In genomic region chr6:291697-292505, GRCh38 we compare ENCODE assay signal across 1 cellular context.
TF ChIP-seq lines count a peak whose summit lies in the region.

A gene with protein sequence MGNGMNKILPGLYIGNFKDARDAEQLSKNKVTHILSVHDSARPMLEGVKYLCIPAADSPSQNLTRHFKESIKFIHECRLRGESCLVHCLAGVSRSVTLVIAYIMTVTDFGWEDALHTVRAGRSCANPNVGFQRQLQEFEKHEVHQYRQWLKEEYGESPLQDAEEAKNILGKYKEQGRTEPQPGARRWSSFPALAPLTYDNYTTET (plus strand): TSS chr6:292487. CDS start chr6:292540, 53 bp downstream.

TF ChIP-seq in HEK293, 187 proteins besides CTCF, POLR2A, EP300 and RAD21 (continued from another document):
- TF ChIP-seq ZBTB49 (tag by site-specific recombination; IDR thresholded peaks at IDR 0.05; ENCODE audit: low read depth): no peak
- TF ChIP-seq ZSCAN4 (tag by site-specific recombination; IDR thresholded peaks at IDR 0.05): no peak
- TF ChIP-seq ZXDB (tag by site-specific recombination; IDR thresholded peaks at IDR 0.05): peak; percentile 70; the same call in 1 of the 2 replicates
- TF ChIP-seq ZNF830 (tag by site-specific recombination; IDR thresholded peaks at IDR 0.05; ENCODE audit: low read depth): no peak
- TF ChIP-seq ZBTB48 (tag by site-specific recombination; IDR thresholded peaks at IDR 0.05): peak; percentile 57
- TF ChIP-seq, protein P1, sequence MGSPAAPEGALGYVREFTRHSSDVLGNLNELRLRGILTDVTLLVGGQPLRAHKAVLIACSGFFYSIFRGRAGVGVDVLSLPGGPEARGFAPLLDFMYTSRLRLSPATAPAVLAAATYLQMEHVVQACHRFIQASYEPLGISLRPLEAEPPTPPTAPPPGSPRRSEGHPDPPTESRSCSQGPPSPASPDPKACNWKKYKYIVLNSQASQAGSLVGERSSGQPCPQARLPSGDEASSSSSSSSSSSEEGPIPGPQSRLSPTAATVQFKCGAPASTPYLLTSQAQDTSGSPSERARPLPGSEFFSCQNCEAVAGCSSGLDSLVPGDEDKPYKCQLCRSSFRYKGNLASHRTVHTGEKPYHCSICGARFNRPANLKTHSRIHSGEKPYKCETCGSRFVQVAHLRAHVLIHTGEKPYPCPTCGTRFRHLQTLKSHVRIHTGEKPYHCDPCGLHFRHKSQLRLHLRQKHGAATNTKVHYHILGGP (tag by site-specific recombination; IDR thresholded peaks at IDR 0.05): no peak
- no peak for TF ChIP-seq ZNF701 (tag by site-specific recombination; IDR thresholded peaks at IDR 0.05)
- no peak for TF ChIP-seq TCF7L2 (IDR thresholded peaks at IDR 0.05; ENCODE audit: borderline replicate concordance, low read depth, low read length)
- TF ChIP-seq ZSCAN23 (tag by site-specific recombination; IDR thresholded peaks at IDR 0.05): no peak
- peak; percentile 79 for TF ChIP-seq SP2 (tag by site-specific recombination; IDR thresholded peaks at IDR 0.05)
- TF ChIP-seq, protein P2, sequence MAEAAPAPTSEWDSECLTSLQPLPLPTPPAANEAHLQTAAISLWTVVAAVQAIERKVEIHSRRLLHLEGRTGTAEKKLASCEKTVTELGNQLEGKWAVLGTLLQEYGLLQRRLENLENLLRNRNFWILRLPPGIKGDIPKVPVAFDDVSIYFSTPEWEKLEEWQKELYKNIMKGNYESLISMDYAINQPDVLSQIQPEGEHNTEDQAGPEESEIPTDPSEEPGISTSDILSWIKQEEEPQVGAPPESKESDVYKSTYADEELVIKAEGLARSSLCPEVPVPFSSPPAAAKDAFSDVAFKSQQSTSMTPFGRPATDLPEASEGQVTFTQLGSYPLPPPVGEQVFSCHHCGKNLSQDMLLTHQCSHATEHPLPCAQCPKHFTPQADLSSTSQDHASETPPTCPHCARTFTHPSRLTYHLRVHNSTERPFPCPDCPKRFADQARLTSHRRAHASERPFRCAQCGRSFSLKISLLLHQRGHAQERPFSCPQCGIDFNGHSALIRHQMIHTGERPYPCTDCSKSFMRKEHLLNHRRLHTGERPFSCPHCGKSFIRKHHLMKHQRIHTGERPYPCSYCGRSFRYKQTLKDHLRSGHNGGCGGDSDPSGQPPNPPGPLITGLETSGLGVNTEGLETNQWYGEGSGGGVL (tag by site-specific recombination; IDR thresholded peaks at IDR 0.05): peak; percentile 84
- TF ChIP-seq EGR2 (tag by site-specific recombination; IDR thresholded peaks at IDR 0.05; ENCODE audit: low read depth): peak; percentile 62
- TF ChIP-seq ZBTB10 (tag by site-specific recombination; IDR thresholded peaks at IDR 0.05): 0 out of 2 replicates have a peak, but pooled peaks have one; percentile 30
- TF ChIP-seq, protein P3, sequence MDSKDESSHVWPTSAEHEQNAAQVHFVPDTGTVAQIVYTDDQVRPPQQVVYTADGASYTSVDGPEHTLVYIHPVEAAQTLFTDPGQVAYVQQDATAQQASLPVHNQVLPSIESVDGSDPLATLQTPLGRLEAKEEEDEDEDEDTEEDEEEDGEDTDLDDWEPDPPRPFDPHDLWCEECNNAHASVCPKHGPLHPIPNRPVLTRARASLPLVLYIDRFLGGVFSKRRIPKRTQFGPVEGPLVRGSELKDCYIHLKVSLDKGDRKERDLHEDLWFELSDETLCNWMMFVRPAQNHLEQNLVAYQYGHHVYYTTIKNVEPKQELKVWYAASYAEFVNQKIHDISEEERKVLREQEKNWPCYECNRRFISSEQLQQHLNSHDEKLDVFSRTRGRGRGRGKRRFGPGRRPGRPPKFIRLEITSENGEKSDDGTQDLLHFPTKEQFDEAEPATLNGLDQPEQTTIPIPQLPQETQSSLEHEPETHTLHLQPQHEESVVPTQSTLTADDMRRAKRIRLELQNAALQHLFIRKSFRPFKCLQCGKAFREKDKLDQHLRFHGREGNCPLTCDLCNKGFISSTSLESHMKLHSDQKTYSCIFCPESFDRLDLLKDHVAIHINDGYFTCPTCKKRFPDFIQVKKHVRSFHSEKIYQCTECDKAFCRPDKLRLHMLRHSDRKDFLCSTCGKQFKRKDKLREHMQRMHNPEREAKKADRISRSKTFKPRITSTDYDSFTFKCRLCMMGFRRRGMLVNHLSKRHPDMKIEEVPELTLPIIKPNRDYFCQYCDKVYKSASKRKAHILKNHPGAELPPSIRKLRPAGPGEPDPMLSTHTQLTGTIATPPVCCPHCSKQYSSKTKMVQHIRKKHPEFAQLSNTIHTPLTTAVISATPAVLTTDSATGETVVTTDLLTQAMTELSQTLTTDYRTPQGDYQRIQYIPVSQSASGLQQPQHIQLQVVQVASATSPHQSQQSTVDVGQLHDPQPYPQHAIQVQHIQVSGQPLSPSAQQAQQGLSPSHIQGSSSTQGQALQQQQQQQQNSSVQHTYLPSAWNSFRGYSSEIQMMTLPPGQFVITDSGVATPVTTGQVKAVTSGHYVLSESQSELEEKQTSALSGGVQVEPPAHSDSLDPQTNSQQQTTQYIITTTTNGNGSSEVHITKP (tag by site-specific recombination; IDR thresholded peaks at IDR 0.05): peak; percentile 68
- TF ChIP-seq ZNF354C (tag by site-specific recombination; IDR thresholded peaks at IDR 0.05; ENCODE audit: borderline replicate concordance, low read depth): no peak
- no peak for TF ChIP-seq ZNF645 (tag by site-specific recombination; IDR thresholded peaks at IDR 0.05)
- TF ChIP-seq, protein P4, sequence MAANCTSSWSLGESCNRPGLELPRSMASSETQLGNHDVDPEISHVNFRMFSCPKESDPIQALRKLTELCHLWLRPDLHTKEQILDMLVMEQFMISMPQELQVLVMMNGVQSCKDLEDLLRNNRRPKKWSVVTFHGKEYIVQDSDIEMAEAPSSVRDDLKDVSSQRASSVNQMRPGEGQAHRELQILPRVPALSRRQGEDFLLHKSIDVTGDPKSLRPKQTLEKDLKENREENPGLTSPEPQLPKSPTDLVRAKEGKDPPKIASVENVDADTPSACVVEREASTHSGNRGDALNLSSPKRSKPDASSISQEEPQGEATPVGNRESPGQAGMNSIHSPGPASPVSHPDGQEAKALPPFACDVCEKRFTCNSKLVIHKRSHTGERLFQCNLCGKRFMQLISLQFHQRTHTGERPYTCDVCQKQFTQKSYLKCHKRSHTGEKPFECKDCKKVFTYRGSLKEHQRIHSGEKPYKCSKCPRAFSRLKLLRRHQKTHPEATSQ (tag by site-specific recombination; IDR thresholded peaks at IDR 0.05): no peak
- TF ChIP-seq ZNF394 (tag by site-specific recombination; IDR thresholded peaks at IDR 0.05; ENCODE audit: borderline replicate concordance): no peak
- peak; percentile 70; the same call in 1 of the 2 replicates for TF ChIP-seq ZBTB20 (tag by site-specific recombination; IDR thresholded peaks at IDR 0.05)
